Comparison of ENCODE assay signal across 1 cellular context in genomic region chr22:38730411-38730871, GRCh38.
TF ChIP-seq lines count a peak whose summit lies in the region.

No MANE protein-coding gene starts in this region.

TF ChIP-seq in SK-N-SH, 30 proteins besides CTCF, POLR2A, EP300 and RAD21:
- TF ChIP-seq TCF12 (IDR thresholded peaks at IDR 0.05) (no peak), MXI1 (IDR thresholded peaks at IDR 0.05; ENCODE audit: low read depth, low read length) (no peak), CHD2 (IDR thresholded peaks at IDR 0.05; ENCODE audit: low read length, partially characterized antibody) (no peak)
